9 cellular contexts compared by ENCODE assay signal in the genomic region with DNA sequence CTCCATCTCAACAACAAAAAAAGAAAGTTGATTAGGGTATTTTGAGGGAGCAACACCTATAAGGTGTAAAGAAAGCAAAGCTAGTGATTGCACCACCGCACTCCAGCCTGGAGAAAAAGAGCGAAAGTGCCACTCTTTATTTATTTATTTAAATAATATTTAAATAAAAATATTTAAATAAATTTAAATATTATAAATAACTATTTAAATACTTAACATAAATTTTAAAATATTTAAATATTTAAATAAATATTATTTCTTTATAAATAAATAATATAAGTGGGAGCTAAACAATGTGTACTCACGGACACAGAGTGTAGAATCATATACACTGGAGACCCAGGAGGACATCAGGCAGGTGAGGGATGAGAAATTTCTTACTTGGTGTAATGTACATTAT.
"Had no signal": no experiment of that assay in that cellular context is flagged by ENCODE, and none has a peak within 500 bp of the region (broad histone marks: within the 10 kb centered on the region; RNA-seq: fewer than 3 reads in every experiment).

No MANE protein-coding gene starts in this region.

- H3K4me3 Mint-ChIP-seq: HFFc6, IgD-negative memory B cell had no signal

- H3K27ac Mint-ChIP-seq: HFFc6, IgD-negative memory B cell had no signal

- H3K4me1 ChIP-seq: HAP-1 had no signal

- H3K4me1 Mint-ChIP-seq: IgD-negative memory B cell had no signal

- H3K36me3 Mint-ChIP-seq: IgD-negative memory B cell had no signal

- H3K9me3 ChIP-seq: HAP-1 had no signal

- ATAC-seq: HCT116, HepG2 had no signal

- H3K4me3 ChIP-seq: GM23248, HAP-1 had no signal

- H3K9me3 Mint-ChIP-seq: HFFc6 had no signal

- DNase-seq: GM23248, GOT3, H7, HFFc6 had no signal

- H3K27ac ChIP-seq: GM23248, HL-60 had no signal

- FAIRE-seq: HepG2 had no signal

- H3K36me3 ChIP-seq: HAP-1 had no signal
